ENCODE assay signal across 14 cellular contexts in genomic region chrX:80282535-80282934, GRCh38.
A peak's percentile ranks its signal among the peaks of the same experiment; 100 is the strongest.
DNase-seq lines count a peak whose midpoint lies in the region; ATAC-seq and TF ChIP-seq lines count a peak whose summit lies in the region.
"Had no signal": no experiment of that assay in that cellular context is flagged by ENCODE, and none has a peak within 500 bp of the region (broad histone marks: within the 10 kb centered on the region; RNA-seq: fewer than 3 reads in every experiment).

No MANE protein-coding gene starts in this region.

- no peaks in the 10 kb centered on the region for H3K27me3 Mint-ChIP-seq in MCF 10A (ENCODE audit: insufficient read depth, unreplicated experiment)
- H3K27me3 Mint-ChIP-seq: activated naive CD8-positive, alpha-beta T cell treated with anti-CD3 and anti-CD28 coated beads, Interleukin-2, amount 10 ng/mL, durations not matched to agents 7 days and 5 days had no signal

- intact Hi-C loops in MCF 10A (cut with micrococcal nuclease), result loop anchor here (1.0 kb wide), 1 partner anchor 296 kb away; no protein-coding TSS in a partner anchor
- intact Hi-C loops in breast epithelium (cut with DNase I; ENCODE audit: low total_unique reads), result no loop called here
- intact Hi-C loops in PC-3 (cut with micrococcal nuclease), result loop anchor here (2.0 to 10.0 kb wide), 2 partner anchors 16 to 808 kb away; no protein-coding TSS in a partner anchor
- intact Hi-C loops in thyroid gland (cut with DNase I), result no loop called here

- POLR2A ChIA-PET in MCF 10A (lab: Yijun Ruan, JAX), result no interaction called here
- POLR2A ChIA-PET in PC-3 (lab: Charles Lee; ENCODE audit: unreplicated experiment), result no interaction called here

- no peaks in the 10 kb centered on the region for H4K20me1 ChIP-seq in PC-3 (ENCODE audit: low read length)

- H3K36me3 ChIP-seq in breast epithelium (no peaks in the 10 kb centered on the region), PC-3 (ENCODE audit: low read depth, low read length) (no peaks in the 10 kb centered on the region), thyroid gland (no peaks in the 10 kb centered on the region)
- H3K36me3 ChIP-seq: suprapubic skin had no signal

- DNase-seq in MCF 10A (ENCODE audit: unreplicated experiment) (no peak), breast epithelium (ENCODE audit: low spot score in 2 of 2) (no peak), PC-3 (peak; percentile 25), fibroblast of pulmonary artery (ENCODE audit: low read depth) (no peak), thyroid gland (no peak), pons (ENCODE audit: low spot score) (no peak), AG08396 (ENCODE audit: low spot score) (no peak)
- DNase-seq in activated CD8-positive, alpha-beta memory T cell treated with anti-CD3 and anti-CD28 coated beads for 24 hours, result no peak
- DNase-seq: activated CD4-positive, CD25-positive, alpha-beta regulatory T cell; activated CD8-positive, alpha-beta memory T cell treated with anti-CD3 and anti-CD28 coated beads, Interleukin-2, amount 50 U/mL, for 48 hours; activated naive CD8-positive, alpha-beta T cell treated with anti-CD3 and anti-CD28 coated beads, Interleukin-2, amount 10 ng/mL, durations not matched to agents 7 days and 5 days; NCI-H1092 had no signal

- H3K9ac ChIP-seq in PC-3 (ENCODE audit: low read length), result peak overlapping the region; percentile 65
- H3K9ac ChIP-seq: parathyroid adenoma had no signal

- H3K27me3 ChIP-seq in breast epithelium (peaks cover 0 to 6% of the 10 kb centered on the region in 2 donors), PC-3 (ENCODE audit: low read length) (no peaks in the 10 kb centered on the region), thyroid gland (no peaks in the 10 kb centered on the region)
- H3K27me3 ChIP-seq: suprapubic skin had no signal

- H3K27ac ChIP-seq in breast epithelium (no peak overlapping the region), PC-3 (ENCODE audit: low read length) (peak overlapping the region; percentile 80), thyroid gland (no peak overlapping the region)
- H3K27ac ChIP-seq: parathyroid adenoma, suprapubic skin had no signal

- WGBS in thyroid gland, 2 donors, result 60 to 73% methylated on average over 2 of the region's 2 CpGs

- H2AFZ ChIP-seq in PC-3 (ENCODE audit: low read length), result no peak overlapping the region
- H2AFZ ChIP-seq: parathyroid adenoma had no signal

- H3K36me3 Mint-ChIP-seq in MCF 10A (ENCODE audit: insufficient read depth, unreplicated experiment), result no peaks in the 10 kb centered on the region
- H3K36me3 Mint-ChIP-seq: activated naive CD8-positive, alpha-beta T cell treated with anti-CD3 and anti-CD28 coated beads, Interleukin-2, amount 10 ng/mL, durations not matched to agents 7 days and 5 days had no signal

- no peak overlapping the region for H3K27ac Mint-ChIP-seq in MCF 10A (ENCODE audit: low read depth, unreplicated experiment)
- H3K27ac Mint-ChIP-seq: activated naive CD8-positive, alpha-beta T cell treated with anti-CD3 and anti-CD28 coated beads, Interleukin-2, amount 10 ng/mL, durations not matched to agents 7 days and 5 days had no signal

- H3K9me2 ChIP-seq in PC-3 (replicated peaks; ENCODE audit: low read length), result no peaks in the 10 kb centered on the region

- H3K4me3 ChIP-seq in breast epithelium (no peak overlapping the region), PC-3 (ENCODE audit: low read length) (0 out of 2 replicates have a peak overlapping the region, but pooled peaks have one; percentile 7), fibroblast of pulmonary artery (replicated peaks; ENCODE audit: low read depth, low read length) (no peak overlapping the region), thyroid gland (replicated peaks in 1 of 3) (no peak overlapping the region)
- H3K4me3 ChIP-seq: suprapubic skin had no signal

- H3K9me3 ChIP-seq in breast epithelium, result peaks cover 0 to 8% of the 10 kb centered on the region in 2 donors
- H3K9me3 ChIP-seq in PC-3 (ENCODE audit: low read length), result no peaks in the 10 kb centered on the region
- H3K9me3 ChIP-seq in thyroid gland, result no peaks in the 10 kb centered on the region
- H3K9me3 ChIP-seq: suprapubic skin had no signal

- CTCF ChIA-PET in MCF 10A (lab: Yijun Ruan, JAX), result interaction anchor here (1.0 to 1.1 kb wide), 4 partner anchors 287 to 364 kb away, joined by 3 to 5 read pairs (median 4); no protein-coding TSS in a partner anchor
- CTCF ChIA-PET in PC-3 (lab: Charles Lee), result no interaction called here

- TF ChIP-seq CTCF in MCF 10A (IDR thresholded peaks at IDR 0.05; ENCODE audit: unreplicated experiment) (peak; percentile 17), breast epithelium (IDR thresholded peaks at IDR 0.05) (peak in 1 of 3 donors; percentile 10), PC-3 (conservative IDR thresholded peaks at IDR 0.05; ENCODE audit: low read depth, low read length) (peak; percentile 50), fibroblast of pulmonary artery (IDR thresholded peaks at IDR 0.05; ENCODE audit: low read length, missing control alignments) (peak; percentile 6), thyroid gland (IDR thresholded peaks at IDR 0.05) (peak in 4 of 6 experiments; percentile 10 to 31 (median 24))

- no peaks in the 10 kb centered on the region for H3K9me3 Mint-ChIP-seq in MCF 10A (ENCODE audit: unreplicated experiment)
- H3K9me3 Mint-ChIP-seq: activated naive CD8-positive, alpha-beta T cell treated with anti-CD3 and anti-CD28 coated beads, Interleukin-2, amount 10 ng/mL, durations not matched to agents 7 days and 5 days had no signal

- no TSS peak for BruUV-seq in MCF 10A (replicated peaks; lab: Mats Ljungman, UMichigan)
- no TSS peak for BruUV-seq in PC-3 (replicated peaks; lab: Mats Ljungman, UMichigan)

- no peaks in the 10 kb centered on the region for H3K4me1 Mint-ChIP-seq in MCF 10A (ENCODE audit: insufficient read depth, unreplicated experiment)
- H3K4me1 Mint-ChIP-seq: activated naive CD8-positive, alpha-beta T cell treated with anti-CD3 and anti-CD28 coated beads, Interleukin-2, amount 10 ng/mL, durations not matched to agents 7 days and 5 days had no signal

- TF ChIP-seq POLR2A in breast epithelium (IDR thresholded peaks at IDR 0.05) (no peak), thyroid gland (IDR thresholded peaks at IDR 0.05) (no peak)

- no peak for ATAC-seq in PC-3

- no peaks in the 10 kb centered on the region for H3K79me2 ChIP-seq in PC-3 (ENCODE audit: low read length)
- H3K79me2 ChIP-seq: parathyroid adenoma had no signal

- H3F3A ChIP-seq in PC-3 (ENCODE audit: low read length, unreplicated experiment), result no peaks in the 10 kb centered on the region

- H3K4me1 ChIP-seq in breast epithelium (no peaks in the 10 kb centered on the region), PC-3 (ENCODE audit: insufficient read depth, low read length) (peaks cover 15% of the 10 kb centered on the region), thyroid gland (no peaks in the 10 kb centered on the region)
- H3K4me1 ChIP-seq: parathyroid adenoma, suprapubic skin had no signal

- no peak overlapping the region for H3K4me3 Mint-ChIP-seq in MCF 10A (ENCODE audit: unreplicated experiment)
- H3K4me3 Mint-ChIP-seq: activated naive CD8-positive, alpha-beta T cell treated with anti-CD3 and anti-CD28 coated beads, Interleukin-2, amount 10 ng/mL, durations not matched to agents 7 days and 5 days had no signal

- H3K4me2 ChIP-seq in PC-3 (ENCODE audit: low read length), result peak overlapping the region; percentile 57

Comparison
In these comparisons a context has a peak if more than half of its experiments do, and no peak if none do; other contexts are left out.
1. intact Hi-C loops: an anchor here in MCF 10A (1.0 kb wide) and PC-3 (2.0 to 10.0 kb wide); none called in breast epithelium and thyroid gland.